Comparison of ENCODE assay signal across 10 cellular contexts in genomic region chrX:94058728-94059382, GRCh38.
DNase-seq lines count a peak whose midpoint lies in the region; ATAC-seq lines count a peak whose summit lies in the region.
"Had no signal": no experiment of that assay in that cellular context is flagged by ENCODE, and none has a peak within 500 bp of the region (broad histone marks: within the 10 kb centered on the region; RNA-seq: fewer than 3 reads in every experiment).

No MANE protein-coding gene starts in this region.

- no peaks in the 10 kb centered on the region for H3K36me3 ChIP-seq in GM23248 (ENCODE audit: low read depth)

- H4K20me1 ChIP-seq in GM23248 (ENCODE audit: insufficient read depth), result no peaks in the 10 kb centered on the region

- H3K27me3 ChIP-seq in GM23248 (replicated peaks; ENCODE audit: insufficient read depth), result no peaks in the 10 kb centered on the region

- H3K9me3 ChIP-seq in GM23248 (ENCODE audit: low read depth), result no peaks in the 10 kb centered on the region

- no peaks in the 10 kb centered on the region for H3K4me1 ChIP-seq in GM23248 (ENCODE audit: insufficient read depth)

- no peaks in the 10 kb centered on the region for H3K79me2 ChIP-seq in GM23248 (ENCODE audit: insufficient read depth)

- ATAC-seq in GM18511 (IDR thresholded peaks at IDR 0.05; ENCODE audit: unreplicated experiment) (no peak), GM18909 (IDR thresholded peaks at IDR 0.05; ENCODE audit: poor library complexity, unreplicated experiment) (no peak)

- no peak overlapping the region for H3K27ac ChIP-seq in GM23248

- H3K9ac ChIP-seq in GM23248, result no peak overlapping the region

- no peak overlapping the region for H3K4me2 ChIP-seq in GM23248 (ENCODE audit: unreplicated experiment)

- H3F3A ChIP-seq in GM23248 (ENCODE audit: insufficient read depth), result no peaks in the 10 kb centered on the region

- DNase-seq in AG08396 (ENCODE audit: low spot score), result peak; percentile 14
- DNase-seq in GM23248, result peak; percentile 23
- DNase-seq in SK-N-DZ (ENCODE audit: low spot score), result peak; percentile 14
- peak; percentile 4 for DNase-seq in hepatic stellate cell (ENCODE audit: low spot score)
- DNase-seq in stimulated activated naive CD4-positive, alpha-beta T cell treated with Interleukin-2 at 50 U/mL for 16 hours (lab: John Stamatoyannopoulos, UW), result no peak
- no peak for DNase-seq in NCI-H1930 (lab: John Stamatoyannopoulos, UW)
- DNase-seq: activated B cell treated with CpG ODN at 0.5 μM for 24 hours had no signal

- no peaks in the 10 kb centered on the region for H3K9me2 ChIP-seq in GM23248 (ENCODE audit: insufficient read depth)

- no peak overlapping the region for H2AFZ ChIP-seq in GM23248

- H3K4me3 ChIP-seq in GM23248, result no peak overlapping the region
- H3K4me3 ChIP-seq: lung had no signal

- in situ Hi-C loops in GM23248 (cut with MboI), result no loop called here

- 6 to 15% methylated on average over 9 of the region's 9 CpGs for WGBS in GM23248 (ENCODE audit: low coverage in 1 of 2, low lambda C conversion rate in 2 of 2, missing lambda C conversion rate in 2 of 2), 2 experiments

Comparison
In these comparisons a context has a peak if more than half of its experiments do, and no peak if none do; other contexts are left out.
1. DNase-seq: peak in AG08396 (single experiment), GM23248 (single experiment), SK-N-DZ (single experiment) and hepatic stellate cell (single experiment); none in stimulated activated naive CD4-positive, alpha-beta T cell treated with Interleukin-2 at 50 U/mL for 16 hours (single experiment) and NCI-H1930 (0 of 2).